Comparison of ENCODE assay signal across 7 cellular contexts in genomic region chr5:150518712-150519559, GRCh38. TPM values are rescaled to one million over a fixed set of nuclear protein-coding genes. Genes with fewer than 3 reads are reported as not detected.
DNase-seq lines count a peak whose midpoint lies in the region; ATAC-seq, FAIRE-seq and TF ChIP-seq lines count a peak whose summit lies in the region.
"Not testable (repeated sequence)": the region's sequence is repeated elsewhere in the genome, so short reads cannot be mapped to it uniquely, and the experiment has no call there.

No MANE protein-coding gene starts in this region.

- WGBS in GM23248 (ENCODE audit: low coverage in 1 of 2, low lambda C conversion rate in 2 of 2, missing lambda C conversion rate in 2 of 2), 2 experiments: 95 to 96% methylated on average over 14 of the region's 14 CpGs
- WGBS in esophagus muscularis mucosa: 85% methylated on average over 14 of the region's 14 CpGs
- WGBS in liver: 66% methylated on average over 14 of the region's 14 CpGs
- 57 to 59% methylated on average over 14 of the region's 14 CpGs for WGBS in pancreas, 2 donors

- not testable (repeated sequence) for H3K9me3 Mint-ChIP-seq in astrocyte (ENCODE audit: unreplicated experiment)

- not testable (repeated sequence) for DNase-seq in GM23248; Panc1 (ENCODE audit: low read depth, low spot score); astrocyte (ENCODE audit: low read depth); esophagus muscularis mucosa (ENCODE audit: extremely low spot score); pancreas; substantia nigra (lab: John Stamatoyannopoulos, UW)

- peaks cover 21% of the 10 kb centered on the region; the same call in 1 of the 2 replicates for H3K36me3 ChIP-seq in GM23248 (ENCODE audit: low read depth)
- H3K36me3 ChIP-seq in Panc1 (ENCODE audit: control insufficient read depth, insufficient read depth, low read length); astrocyte (ENCODE audit: insufficient read depth, low read length); liver (ENCODE audit: control insufficient read depth in 4 of 4, insufficient read depth in 3 of 4, low read depth in 1 of 4, low read length in 3 of 4): not testable (repeated sequence)
- peaks cover 0 to 27% (median 14%) of the 10 kb centered on the region in 4 donors for H3K36me3 ChIP-seq in esophagus muscularis mucosa
- peaks cover 0 to 10% (median 0%) of the 10 kb centered on the region in 3 donors for H3K36me3 ChIP-seq in pancreas

- H3K27ac ChIP-seq in GM23248 (peak overlapping the region; percentile 72), Panc1 (ENCODE audit: low read length) (peak overlapping the region; percentile 41; the same call in 1 of the 2 replicates), astrocyte (ENCODE audit: low read depth, low read length) (peak overlapping the region; percentile 27), esophagus muscularis mucosa (replicated peaks in 1 of 4) (peak overlapping the region in 3 of 4 donors; percentile 42 to 52 (median 48)), liver (ENCODE audit: low read depth in 1 of 2, low read length in 2 of 2) (peak overlapping the region; percentile 66 to 90), pancreas (peak overlapping the region in 3 of 4 donors; percentile 29 to 66 (median 59)), substantia nigra (ENCODE audit: low read depth, low read length, poor library complexity, severe bottlenecking) (peak overlapping the region; percentile 81)

- not testable (repeated sequence) for TF ChIP-seq RAD21 in liver (IDR thresholded peaks at IDR 0.05)

- not testable (repeated sequence) for TF ChIP-seq EP300 in esophagus muscularis mucosa (IDR thresholded peaks at IDR 0.05)

- not testable (repeated sequence) for TF ChIP-seq CTCF in Panc1 (IDR thresholded peaks at IDR 0.05); astrocyte (IDR thresholded peaks at IDR 0.05; ENCODE audit: insufficient read depth, low read depth, low read length); esophagus muscularis mucosa (IDR thresholded peaks at IDR 0.05); liver (IDR thresholded peaks at IDR 0.05; ENCODE audit: low read depth, low read length, missing input control); pancreas (IDR thresholded peaks at IDR 0.05)

- peaks cover 91% of the 10 kb centered on the region for H3K79me2 ChIP-seq in GM23248 (ENCODE audit: insufficient read depth)
- H3K79me2 ChIP-seq in astrocyte (ENCODE audit: insufficient read depth, low read length): peaks cover 87% of the 10 kb centered on the region

- H3K4me3 Mint-ChIP-seq in astrocyte (ENCODE audit: unreplicated experiment): peak overlapping the region; percentile 45

- H3K4me1 Mint-ChIP-seq in astrocyte (ENCODE audit: low read depth, unreplicated experiment): peaks cover 62% of the 10 kb centered on the region

- not testable (repeated sequence) for FAIRE-seq in astrocyte (lab: Jason Lieb, UNC); pancreas (lab: Jason Lieb, UNC)

- not testable (repeated sequence) for ATAC-seq in Panc1, pancreas

- H3K9me3 ChIP-seq in GM23248 (ENCODE audit: low read depth); Panc1 (ENCODE audit: control insufficient read depth, insufficient read depth, low read depth, low read length); astrocyte (ENCODE audit: insufficient read depth, low read depth, low read length); esophagus muscularis mucosa; liver (ENCODE audit: control insufficient read depth in 4 of 4, low read length in 3 of 4); pancreas: not testable (repeated sequence)

- POLR2A ChIA-PET in Panc1 (lab: Charles Lee): not testable (repeated sequence)

- peaks cover 12% of the 10 kb centered on the region for H3K36me3 Mint-ChIP-seq in astrocyte (ENCODE audit: low read depth, unreplicated experiment)

- CTCF ChIA-PET in Panc1 (lab: Charles Lee): interaction anchor here (0.7 kb wide), 2 partner anchors 59 to 67 kb away, joined by 4 to 5 read pairs; no protein-coding TSS in a partner anchor

- H3K9me2 ChIP-seq in GM23248 (ENCODE audit: insufficient read depth): not testable (repeated sequence)

- H3K9ac ChIP-seq in GM23248; astrocyte (ENCODE audit: low read length); liver (ENCODE audit: low read depth in 1 of 2, low read length in 2 of 2): not testable (repeated sequence)

- peaks cover 59% of the 10 kb centered on the region for H3F3A ChIP-seq in GM23248 (ENCODE audit: insufficient read depth)

- peak overlapping the region; percentile 94 for H3K27ac Mint-ChIP-seq in astrocyte (ENCODE audit: unreplicated experiment)

- H3K27me3 ChIP-seq in GM23248 (replicated peaks; ENCODE audit: insufficient read depth); Panc1 (ENCODE audit: control insufficient read depth, insufficient read depth, low read length); astrocyte (ENCODE audit: insufficient read depth, low read length); esophagus muscularis mucosa; liver (ENCODE audit: control insufficient read depth in 4 of 4, insufficient read depth in 4 of 4, low read length in 3 of 4); pancreas: not testable (repeated sequence)

- intact Hi-C loops in Panc1 (cut with micrococcal nuclease; ENCODE audit: unreplicated experiment); esophagus muscularis mucosa (cut with DNase I); pancreas (cut with DNase I): not testable (repeated sequence)

- not testable (repeated sequence) for TF ChIP-seq POLR2A in esophagus muscularis mucosa (IDR thresholded peaks at IDR 0.05; ENCODE audit: low read depth)

- H4K20me1 ChIP-seq in GM23248 (ENCODE audit: insufficient read depth): not testable (repeated sequence)
- peaks cover 76% of the 10 kb centered on the region for H4K20me1 ChIP-seq in astrocyte (ENCODE audit: insufficient read depth, low read length)

- not testable (repeated sequence) for H3K4me3 ChIP-seq in GM23248; Panc1 (ENCODE audit: low read depth in 2 of 2, low read length in 2 of 2); astrocyte (ENCODE audit: insufficient read depth, low read depth, low read length); esophagus muscularis mucosa; liver (ENCODE audit: low read depth in 1 of 3, low read length in 3 of 3); pancreas

- not testable (repeated sequence) for H3K27me3 Mint-ChIP-seq in astrocyte (ENCODE audit: low read depth, unreplicated experiment)

- not testable (repeated sequence) for H2AFZ ChIP-seq in GM23248; astrocyte (ENCODE audit: low read depth, low read length)

- H3K4me1 ChIP-seq in GM23248 (ENCODE audit: insufficient read depth) (peaks cover 68% of the 10 kb centered on the region), Panc1 (ENCODE audit: control insufficient read depth, insufficient read depth, low read length) (peaks cover 83% of the 10 kb centered on the region), astrocyte (ENCODE audit: insufficient read depth, low read length) (peaks cover 63% of the 10 kb centered on the region), esophagus muscularis mucosa (peaks cover 92 to 98% (median 95%) of the 10 kb centered on the region in 4 donors), liver (ENCODE audit: control insufficient read depth in 4 of 4, insufficient read depth in 4 of 4, low read length in 3 of 4) (peaks cover 54 to 97% (median 91%) of the 10 kb centered on the region in 4 donors), pancreas (peaks cover 64 to 84% (median 80%) of the 10 kb centered on the region in 3 donors)

- in situ Hi-C loops in GM23248 (cut with MboI); Panc1 (cut with HindIII; ENCODE audit: low pct_unique_long_range_greater_than_20kb, low sequenced_read_pairs): not testable (repeated sequence)

- H3K4me2 ChIP-seq in GM23248 (ENCODE audit: unreplicated experiment); astrocyte (ENCODE audit: low read length): not testable (repeated sequence)

- BruUV-seq in Panc1 (replicated peaks; lab: Mats Ljungman, UMichigan): not testable (repeated sequence)

TF ChIP-seq in liver, 16 proteins besides CTCF, POLR2A, EP300 and RAD21:
- peak; percentile 14 to 45 for TF ChIP-seq RXRA (IDR thresholded peaks at IDR 0.05)

RNA-seq across cellular contexts. Expression of gene NDST1, which starts 11.0 kb away (rescaled TPM):
- 129 and 159 TPM in 2 replicates for total RNA-seq in GM23248 (2014; rRNA removed; shearing (Covaris generic))
- polyA plus RNA-seq in GM23248 (2016; fragmentation: Nextera tagmentation; extraction: Ambion mirVana) (39.1 and 41.3 TPM in 2 replicates), liver (10 to 100 TPM; 10.3 to 38.5 TPM), pancreas (10 to 100 TPM in 1 of 2 donors, 1 to 10 TPM in 1; 9.9 to 20.2 TPM)
- total RNA-seq in Panc1 (2021; ENCODE audit: unreplicated experiment) (142 TPM), astrocyte (293 and 321 TPM in 2 replicates), esophagus muscularis mucosa (100 to 1,000 TPM in 1 of 4 donors, 10 to 100 TPM in 3; 48.2 to 113 (median 74.5) TPM), liver (100 to 1,000 TPM in 1 of 2 donors, 10 to 100 TPM in 1; 39.5 to 103 TPM), pancreas (10 to 100 TPM; 35.5 to 57.2 (median 41.0) TPM)
- polyA plus RNA-seq in Panc1 (2012; ENCODE audit: insufficient read length): 80.5 TPM

Comparison
In these comparisons a context has a peak if more than half of its experiments do, and no peak if none do; other contexts are left out.
1. H3K27ac ChIP-seq: peak in every context shown above with its lines; median percentile 81 in substantia nigra; 78 in liver; 72 in GM23248; 59 in pancreas; 48 in esophagus muscularis mucosa; 41 in Panc1; 27 in astrocyte.